ENCODE assay signal across 20 cellular contexts in genomic region chr4:6880691-6881090, GRCh38.
"Had no signal": no experiment of that assay in that cellular context is flagged by ENCODE, and none has a peak within 500 bp of the region (broad histone marks: within the 10 kb centered on the region; RNA-seq: fewer than 3 reads in every experiment).

No MANE protein-coding gene starts in this region.

- H3K27ac ChIP-seq: esophagus squamous epithelium, gastroesophageal sphincter, hepatocyte, sigmoid colon, skin epidermis had no signal

- H3K4me3 ChIP-seq: esophagus squamous epithelium, gastroesophageal sphincter, hepatocyte, lung, psoas muscle, sigmoid colon, skin epidermis had no signal

- H3K4me1 Mint-ChIP-seq: nephron had no signal

- H3K4me3 Mint-ChIP-seq: naive B cell, nephron had no signal

- H3K27me3 Mint-ChIP-seq: naive B cell had no signal

- ATAC-seq: gastroesophageal sphincter, left colon, left ventricle myocardium superior, psoas muscle had no signal

- DNase-seq: cortex of kidney; effector memory CD4-positive, alpha-beta T cell; esophagus squamous epithelium; foreskin fibroblast; glutamatergic neuron; left colon; left ventricle myocardium superior; mesenchymal stem cell; midbrain; naive B cell; psoas muscle; sigmoid colon; stimulated activated CD4-positive, alpha-beta T cell treated with anti-CD3 and anti-CD28 coated beads, Interleukin-2, amount 100 ng/mL, for 24 hours; stimulated activated naive CD4-positive, alpha-beta T cell treated with Interleukin-2 at 50 U/mL for 16 hours; trophoblast cell had no signal

- H3K27ac Mint-ChIP-seq: nephron had no signal

- H3K27me3 ChIP-seq: esophagus squamous epithelium, gastroesophageal sphincter, hepatocyte, sigmoid colon had no signal

- H3K9me3 Mint-ChIP-seq: naive B cell, nephron had no signal

- H2AFZ ChIP-seq: hepatocyte had no signal

- H3K9me3 ChIP-seq: esophagus squamous epithelium, gastroesophageal sphincter, psoas muscle, sigmoid colon had no signal

- H3K4me2 ChIP-seq: hepatocyte had no signal
